22 cellular contexts compared by ENCODE assay signal in genomic region chr7:112005205-112005604, GRCh38.
DNase-seq lines count a peak whose midpoint lies in the region; ATAC-seq, FAIRE-seq and TF ChIP-seq lines count a peak whose summit lies in the region.
"Had no signal": no experiment of that assay in that cellular context is flagged by ENCODE, and none has a peak within 500 bp of the region (broad histone marks: within the 10 kb centered on the region; RNA-seq: fewer than 3 reads in every experiment).

No MANE protein-coding gene starts in this region.

- H3K9me1 ChIP-seq in endothelial cell of umbilical vein (replicated peaks; ENCODE audit: control insufficient read depth, extremely low read depth, insufficient read depth, low read length) = no peaks in the 10 kb centered on the region

- TF ChIP-seq POLR2A in H54 (IDR thresholded peaks at IDR 0.05; ENCODE audit: low read depth, low read length) (no peak), endothelial cell of umbilical vein (IDR thresholded peaks at IDR 0.05; ENCODE audit: low read depth, low read length) (no peak)

- CTCF ChIA-PET in endothelial cell of umbilical vein (lab: Charles Lee) = interaction anchor here (1.4 kb wide), 1 partner anchor 38 kb away, joined by 4 read pairs; no protein-coding TSS in a partner anchor

- no TSS peak for BruUV-seq in endothelial cell of umbilical vein (replicated peaks; lab: Mats Ljungman, UMichigan)

- no peaks in the 10 kb centered on the region for H3K27me3 ChIP-seq in endothelial cell of umbilical vein (ENCODE audit: control insufficient read depth in 2 of 2, insufficient read depth in 2 of 2, low read length in 2 of 2)
- no peaks in the 10 kb centered on the region for H3K27me3 ChIP-seq in liver (ENCODE audit: control insufficient read depth in 4 of 4, insufficient read depth in 4 of 4, low read length in 3 of 4)

- no peak overlapping the region for H2AFZ ChIP-seq in endothelial cell of umbilical vein (ENCODE audit: low read depth, low read length)

- H3K27ac Mint-ChIP-seq in activated T-cell treated with anti-CD3 and anti-CD28 coated beads, Interleukin-2, amount 50 U/mL, for 72 hours = no peak overlapping the region
- H3K27ac Mint-ChIP-seq: B cell; CD4-positive, alpha-beta T cell had no signal

- H3K4me1 ChIP-seq in endothelial cell of umbilical vein (ENCODE audit: control insufficient read depth, extremely low read depth, insufficient read depth, low read length) (peaks cover 23% of the 10 kb centered on the region), liver (ENCODE audit: control insufficient read depth in 4 of 4, insufficient read depth in 4 of 4, low read length in 3 of 4) (peaks cover 3 to 19% (median 11%) of the 10 kb centered on the region in 4 donors)
- H3K4me1 ChIP-seq: HAP-1 had no signal

- peaks cover 10% of the 10 kb centered on the region for H4K20me1 ChIP-seq in endothelial cell of umbilical vein (replicated peaks; ENCODE audit: control insufficient read depth, extremely low read depth, insufficient read depth, low read length)

- H3K27ac ChIP-seq in endothelial cell of umbilical vein (ENCODE audit: insufficient read depth, low read depth, low read length) = no peak overlapping the region
- H3K27ac ChIP-seq in liver (ENCODE audit: low read depth in 1 of 2, low read length in 2 of 2) = peak overlapping the region in 1 of 2 donors; percentile 11
- peak overlapping the region; percentile 33 for H3K27ac ChIP-seq in substantia nigra (ENCODE audit: low read depth, low read length, poor library complexity, severe bottlenecking)
- H3K27ac ChIP-seq: HL-60 had no signal

- TF ChIP-seq CTCF in endothelial cell of umbilical vein (IDR thresholded peaks at IDR 0.05; ENCODE audit: extremely low read depth in 1 of 2, insufficient read depth in 1 of 2, low read depth in 1 of 2, low read length in 2 of 2) (no peak), liver (IDR thresholded peaks at IDR 0.05; ENCODE audit: low read depth, low read length, missing input control) (no peak)

- H3K36me3 ChIP-seq in endothelial cell of umbilical vein (ENCODE audit: control insufficient read depth in 2 of 2, extremely low read depth in 1 of 2, insufficient read depth in 2 of 2, low read length in 2 of 2) (no peaks in the 10 kb centered on the region), liver (ENCODE audit: control insufficient read depth in 4 of 4, insufficient read depth in 3 of 4, low read depth in 1 of 4, low read length in 3 of 4) (no peaks in the 10 kb centered on the region)
- H3K36me3 ChIP-seq: HAP-1 had no signal

- no peaks in the 10 kb centered on the region for H3K36me3 Mint-ChIP-seq in activated T-cell treated with anti-CD3 and anti-CD28 coated beads, Interleukin-2, amount 50 U/mL, for 72 hours (ENCODE audit: insufficient read depth in 2 of 2)

- H3K4me3 Mint-ChIP-seq in activated T-cell treated with anti-CD3 and anti-CD28 coated beads, Interleukin-2, amount 50 U/mL, for 72 hours = no peak overlapping the region
- H3K4me3 Mint-ChIP-seq: B cell; CD4-positive, alpha-beta T cell had no signal

- ATAC-seq in activated T-cell treated with anti-CD3 and anti-CD28 coated beads, Interleukin-2, amount 50 U/mL, for 72 hours (replicated peaks in 1 of 2) = no peak
- no peak for ATAC-seq in HG02588 (IDR thresholded peaks at IDR 0.05; ENCODE audit: unreplicated experiment)
- no peak for ATAC-seq in GM18907 (IDR thresholded peaks at IDR 0.05; ENCODE audit: unreplicated experiment)
- ATAC-seq: K562 had no signal

- no peaks in the 10 kb centered on the region for H3K9me3 Mint-ChIP-seq in activated T-cell treated with anti-CD3 and anti-CD28 coated beads, Interleukin-2, amount 50 U/mL, for 72 hours
- H3K9me3 Mint-ChIP-seq: CD4-positive, alpha-beta T cell had no signal

- WGBS in liver = 22% methylated on average over 1 of the region's 1 CpG

- TF ChIP-seq RAD21 in liver (IDR thresholded peaks at IDR 0.05) = no peak

- no peak for DNase-seq in H54 (ENCODE audit: insufficient read length, low spot score)
- peak; percentile 68 for DNase-seq in endothelial cell of umbilical vein (ENCODE audit: low read depth, low spot score)
- DNase-seq in substantia nigra (lab: John Stamatoyannopoulos, UW) = no peak
- DNase-seq in activated T-cell treated with anti-CD3 and anti-CD28 coated beads, Interleukin-2, amount 50 U/mL, for 72 hours = no peak
- DNase-seq: 8988T; ACHN; C1 segment of cervical spinal cord; Calu3; CD4-positive, alpha-beta T cell; DMS79; EL; GOT3 had no signal

- intact Hi-C loops in endothelial cell of umbilical vein (cut with micrococcal nuclease) = no loop called here

- H3K9ac ChIP-seq in endothelial cell of umbilical vein (replicated peaks; ENCODE audit: extremely low read depth, insufficient read depth, low read length) = no peak overlapping the region
- H3K9ac ChIP-seq in liver (ENCODE audit: low read depth in 1 of 2, low read length in 2 of 2) = no peak overlapping the region

- no peaks in the 10 kb centered on the region for H3K27me3 Mint-ChIP-seq in activated T-cell treated with anti-CD3 and anti-CD28 coated beads, Interleukin-2, amount 50 U/mL, for 72 hours (ENCODE audit: low read depth)
- H3K27me3 Mint-ChIP-seq: B cell; CD4-positive, alpha-beta T cell had no signal

- peaks cover 7% of the 10 kb centered on the region for H3K4me1 Mint-ChIP-seq in activated T-cell treated with anti-CD3 and anti-CD28 coated beads, Interleukin-2, amount 50 U/mL, for 72 hours (ENCODE audit: low read depth)
- H3K4me1 Mint-ChIP-seq: B cell had no signal

- H3K9me3 ChIP-seq in endothelial cell of umbilical vein (replicated peaks; ENCODE audit: control insufficient read depth, insufficient read depth, low read length) (no peaks in the 10 kb centered on the region), liver (ENCODE audit: control insufficient read depth in 4 of 4, low read length in 3 of 4) (no peaks in the 10 kb centered on the region)
- H3K9me3 ChIP-seq: HAP-1 had no signal

- FAIRE-seq in H54 (lab: Jason Lieb, UNC) (peak; percentile 36), endothelial cell of umbilical vein (lab: Jason Lieb, UNC) (no peak)
- FAIRE-seq: G401.6, GM12891, GM19239, K562 had no signal

- no peak overlapping the region for H3K4me3 ChIP-seq in endothelial cell of umbilical vein (replicated peaks in 1 of 3; ENCODE audit: insufficient read depth in 1 of 3, low read depth in 1 of 3, low read length in 3 of 3)
- H3K4me3 ChIP-seq in liver (ENCODE audit: low read depth in 1 of 3, low read length in 3 of 3) = no peak overlapping the region
- H3K4me3 ChIP-seq: HAP-1, K562 had no signal

- POLR2A ChIA-PET in endothelial cell of umbilical vein (lab: Charles Lee) = no interaction called here

- no peak overlapping the region for H3K4me2 ChIP-seq in endothelial cell of umbilical vein (ENCODE audit: insufficient read depth, low read length)

- dilution Hi-C loops in endothelial cell of umbilical vein (cut with MboI; ENCODE audit: extremely low pct_ligation_motif_present, low sequenced_read_pairs) = no loop called here

- H3K79me2 ChIP-seq in endothelial cell of umbilical vein (ENCODE audit: control insufficient read depth, insufficient read depth, low read length) = peaks cover 73% of the 10 kb centered on the region

TF ChIP-seq in endothelial cell of umbilical vein, 7 proteins besides CTCF, POLR2A, EP300 and RAD21:
- TF ChIP-seq MAX (IDR thresholded peaks at IDR 0.05; ENCODE audit: insufficient read depth, insufficient read length) (no peak), POLR2AphosphoS5 (IDR thresholded peaks at IDR 0.05; ENCODE audit: insufficient read depth, low read depth, low read length) (no peak), EZH2 (IDR thresholded peaks at IDR 0.05; ENCODE audit: borderline replicate concordance, low read depth, low read length, severe bottlenecking) (no peak), JUN (IDR thresholded peaks at IDR 0.05; ENCODE audit: borderline replicate concordance, insufficient read depth, insufficient read length, low read depth) (no peak), MYC (IDR thresholded peaks at IDR 0.05; ENCODE audit: low read depth, low read length) (no peak), FOS (IDR thresholded peaks at IDR 0.05; ENCODE audit: borderline replicate concordance, insufficient read depth, low read length) (no peak), GATA2 (IDR thresholded peaks at IDR 0.05; ENCODE audit: insufficient read depth, insufficient read length, low read depth, low read length) (no peak)

TF ChIP-seq in liver, 16 proteins besides CTCF, POLR2A, EP300 and RAD21:
- TF ChIP-seq EGR1 (IDR thresholded peaks at IDR 0.05; ENCODE audit: low read depth in 2 of 2) = no peak
- no peak for TF ChIP-seq ZBTB33 (IDR thresholded peaks at IDR 0.05)
- peak; percentile 8 for TF ChIP-seq SP1 (IDR thresholded peaks at IDR 0.05)
- peak; percentile 59 to 76 for TF ChIP-seq HNF4A (conservative IDR thresholded peaks at IDR 0.05)
- peak in 1 of 2 donors; percentile 33 for TF ChIP-seq RXRA (IDR thresholded peaks at IDR 0.05)
- no peak for TF ChIP-seq ATF3 (IDR thresholded peaks at IDR 0.05)
- TF ChIP-seq HNF4G (IDR thresholded peaks at IDR 0.05) = no peak
- no peak for TF ChIP-seq YY1 (IDR thresholded peaks at IDR 0.05)
- no peak for TF ChIP-seq MAX (IDR thresholded peaks at IDR 0.05)
